ENCODE assay signal across 8 cellular contexts in the genomic region with DNA sequence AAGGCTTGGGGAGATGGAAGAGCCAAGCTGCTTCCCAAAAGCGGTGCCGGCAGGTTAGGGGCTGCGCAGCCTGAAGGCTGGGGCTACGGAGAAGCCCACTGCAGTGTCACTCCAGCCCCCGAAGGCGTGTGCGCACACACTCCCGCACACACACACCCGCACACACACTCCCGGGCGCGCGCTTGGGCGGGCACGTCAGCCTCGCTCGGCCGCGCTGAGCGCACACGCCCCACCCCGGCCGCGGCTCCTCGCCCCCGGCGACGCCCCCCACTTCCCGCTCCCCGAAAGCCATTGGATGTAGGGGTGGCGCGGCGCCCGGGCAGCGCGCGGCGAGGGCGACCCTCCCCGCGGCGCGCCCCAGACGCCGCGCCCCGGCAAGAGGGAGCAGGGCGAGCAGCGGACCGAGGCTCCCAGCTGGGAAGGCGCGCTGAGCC. TPM values are rescaled to one million over a fixed set of nuclear protein-coding genes. Genes with fewer than 3 reads are reported as not detected.
DNase-seq lines count a peak whose midpoint lies in the region; ATAC-seq and TF ChIP-seq lines count a peak whose summit lies in the region.

A gene with protein sequence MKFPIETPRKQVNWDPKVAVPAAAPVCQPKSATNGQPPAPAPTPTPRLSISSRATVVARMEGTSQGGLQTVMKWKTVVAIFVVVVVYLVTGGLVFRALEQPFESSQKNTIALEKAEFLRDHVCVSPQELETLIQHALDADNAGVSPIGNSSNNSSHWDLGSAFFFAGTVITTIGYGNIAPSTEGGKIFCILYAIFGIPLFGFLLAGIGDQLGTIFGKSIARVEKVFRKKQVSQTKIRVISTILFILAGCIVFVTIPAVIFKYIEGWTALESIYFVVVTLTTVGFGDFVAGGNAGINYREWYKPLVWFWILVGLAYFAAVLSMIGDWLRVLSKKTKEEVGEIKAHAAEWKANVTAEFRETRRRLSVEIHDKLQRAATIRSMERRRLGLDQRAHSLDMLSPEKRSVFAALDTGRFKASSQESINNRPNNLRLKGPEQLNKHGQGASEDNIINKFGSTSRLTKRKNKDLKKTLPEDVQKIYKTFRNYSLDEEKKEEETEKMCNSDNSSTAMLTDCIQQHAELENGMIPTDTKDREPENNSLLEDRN (minus strand): TSS at position 184 of the 434 bp plus-strand sequence. CDS start 471 bp downstream, outside the sequence.

- no peak within 1 kb of the TSS for H3K27ac ChIP-seq in RWPE1

- TF ChIP-seq CTCF in activated CD8-positive, alpha-beta T cell treated with anti-CD3 and anti-CD28 coated beads for 36 hours (IDR thresholded peaks at IDR 0.05) = no peak
- TF ChIP-seq CTCF in kidney epithelial cell (IDR thresholded peaks at IDR 0.05; ENCODE audit: insufficient read depth, low read length, poor library complexity, severe bottlenecking) (no peak), RWPE1 (conservative IDR thresholded peaks at IDR 0.05; ENCODE audit: low read depth) (no peak)

- H3K27me3 Mint-ChIP-seq in activated T-cell treated with anti-CD3 and anti-CD28 coated beads, Interleukin-2, amount 50 U/mL, for 72 hours (ENCODE audit: low read depth) = peaks cover 45% of the 10 kb centered on the region
- H3K27me3 Mint-ChIP-seq in activated CD8-positive, alpha-beta T cell treated with anti-CD3 and anti-CD28 coated beads for 36 hours = peaks cover 43% of the 10 kb centered on the region

- peaks cover 0 to 2% of the 10 kb centered on the region in 2 donors for H3K36me3 Mint-ChIP-seq in activated T-cell treated with anti-CD3 and anti-CD28 coated beads, Interleukin-2, amount 50 U/mL, for 72 hours (ENCODE audit: insufficient read depth in 2 of 2)
- H3K36me3 Mint-ChIP-seq in activated CD8-positive, alpha-beta T cell treated with anti-CD3 and anti-CD28 coated beads for 36 hours (ENCODE audit: low read depth) = no peaks in the 10 kb centered on the region

- peak within 1 kb of the TSS; percentile 32 for H3K4me3 ChIP-seq in kidney epithelial cell (ENCODE audit: low read depth, low read length)

- peaks cover 62% of the 10 kb centered on the region for H3K27me3 ChIP-seq in kidney epithelial cell (ENCODE audit: control insufficient read depth, insufficient read depth, low read length)

- H3K9me3 Mint-ChIP-seq in activated T-cell treated with anti-CD3 and anti-CD28 coated beads, Interleukin-2, amount 50 U/mL, for 72 hours = no peaks in the 10 kb centered on the region
- H3K9me3 Mint-ChIP-seq in activated CD8-positive, alpha-beta T cell treated with anti-CD3 and anti-CD28 coated beads for 36 hours = no peaks in the 10 kb centered on the region

- H3K4me1 Mint-ChIP-seq in activated T-cell treated with anti-CD3 and anti-CD28 coated beads, Interleukin-2, amount 50 U/mL, for 72 hours (ENCODE audit: low read depth) = peaks cover 4% of the 10 kb centered on the region
- H3K4me1 Mint-ChIP-seq in activated CD8-positive, alpha-beta T cell treated with anti-CD3 and anti-CD28 coated beads for 36 hours (ENCODE audit: low read depth) = peaks cover 3% of the 10 kb centered on the region

- peak within 1 kb of the TSS; percentile 76 to 77 for H3K4me3 Mint-ChIP-seq in activated T-cell treated with anti-CD3 and anti-CD28 coated beads, Interleukin-2, amount 50 U/mL, for 72 hours
- peak within 1 kb of the TSS; percentile 51 for H3K4me3 Mint-ChIP-seq in activated CD8-positive, alpha-beta T cell treated with anti-CD3 and anti-CD28 coated beads for 36 hours

- CTCF ChIA-PET in activated CD8-positive, alpha-beta T cell treated with anti-CD3 and anti-CD28 coated beads for 36 hours (lab: Charles Lee) = no interaction called here
- CTCF ChIA-PET in RWPE1 (lab: Yijun Ruan, JAX) = no interaction called here

- intact Hi-C loops in activated CD8-positive, alpha-beta T cell treated with anti-CD3 and anti-CD28 coated beads for 36 hours (cut with micrococcal nuclease) = no loop called here

- H3K36me3 ChIP-seq in kidney epithelial cell (ENCODE audit: control insufficient read depth, insufficient read depth, low read length) = no peaks in the 10 kb centered on the region

- POLR2A ChIA-PET in activated CD8-positive, alpha-beta T cell treated with anti-CD3 and anti-CD28 coated beads for 36 hours (lab: Charles Lee) = no interaction called here
- POLR2A ChIA-PET in RWPE1 (lab: Yijun Ruan, JAX; ENCODE audit: low non-redundant PET) = no interaction called here

- no peak within 1 kb of the TSS for H3K27ac Mint-ChIP-seq in activated T-cell treated with anti-CD3 and anti-CD28 coated beads, Interleukin-2, amount 50 U/mL, for 72 hours
- no peak within 1 kb of the TSS for H3K27ac Mint-ChIP-seq in activated CD8-positive, alpha-beta T cell treated with anti-CD3 and anti-CD28 coated beads for 36 hours

- no peak for ATAC-seq in activated T-cell treated with anti-CD3 and anti-CD28 coated beads, Interleukin-2, amount 50 U/mL, for 72 hours (replicated peaks in 1 of 2)
- ATAC-seq in HG02870 (IDR thresholded peaks at IDR 0.05; ENCODE audit: unreplicated experiment) = peak; percentile 22
- ATAC-seq in activated CD8-positive, alpha-beta T cell treated with anti-CD3 and anti-CD28 coated beads for 36 hours = no peak

- DNase-seq in activated T-cell treated with anti-CD3 and anti-CD28 coated beads, Interleukin-2, amount 50 U/mL, for 72 hours = no peak
- DNase-seq in activated T-cell treated with anti-CD3 and anti-CD28 coated beads, Interleukin-2, amount 50 U/mL, for 48 hours = no peak
- no peak for DNase-seq in activated CD8-positive, alpha-beta T cell treated with anti-CD3 and anti-CD28 coated beads for 36 hours
- DNase-seq in kidney epithelial cell (ENCODE audit: low read depth) = no peak
- no peak for DNase-seq in RWPE1 (ENCODE audit: low spot score)
- DNase-seq in NCI-H2029 (lab: John Stamatoyannopoulos, UW) = no peak
- DNase-seq in NCI-H526 treated with DMSO at 0.1 percent for 48 hours (lab: John Stamatoyannopoulos, UW) = no peak

RNA-seq across cellular contexts. Expression of the gene that starts here (rescaled TPM):
- total RNA-seq in activated T-cell treated with anti-CD3 and anti-CD28 coated beads, Interleukin-2, amount 50 U/mL, for 72 hours = under 1 TPM in 1 of 2 donors, not detected in 1; 0.10 TPM
- total RNA-seq in activated CD8-positive, alpha-beta T cell treated with anti-CD3 and anti-CD28 coated beads for 36 hours = not detected
- total RNA-seq in kidney epithelial cell = 0.04 and 0.14 TPM in 2 replicates
